9 cellular contexts compared by ENCODE assay signal in genomic region chr20:49279677-49280462, GRCh38. TPM values are rescaled to one million over a fixed set of nuclear protein-coding genes. Genes with fewer than 3 reads are reported as not detected.
A peak's percentile ranks its signal among the peaks of the same experiment; 100 is the strongest.
DNase-seq lines count a peak whose midpoint lies in the region; ATAC-seq, FAIRE-seq and TF ChIP-seq lines count a peak whose summit lies in the region.
"Had no signal": no experiment of that assay in that cellular context is flagged by ENCODE, and none has a peak within 500 bp of the region (broad histone marks: within the 10 kb centered on the region; RNA-seq: fewer than 3 reads in every experiment).

No MANE protein-coding gene starts in this region.

- H3K36me3 ChIP-seq in prostate gland = peaks cover 2 to 23% of the 10 kb centered on the region in 2 donors

- H3K4me1 ChIP-seq in prostate gland (replicated peaks) = peaks cover 20% of the 10 kb centered on the region

- H3K4me3 ChIP-seq in prostate gland = peak overlapping the region; percentile 71 to 84

- FAIRE-seq in RCC 7860 (lab: Jason Lieb, UNC) = no peak
- no peak for FAIRE-seq in urothelium cell line (lab: Jason Lieb, UNC)
- FAIRE-seq in frontal cortex (lab: Jason Lieb, UNC) = no peak

- H3K27ac ChIP-seq in epithelial cell of prostate (peak overlapping the region; percentile 93), prostate gland (peak overlapping the region; percentile 95 to 97)

- TF ChIP-seq POLR2A in GM15510 (IDR thresholded peaks at IDR 0.05; ENCODE audit: borderline replicate concordance, extremely low read depth, insufficient read length) (peak; percentile 22), prostate gland (IDR thresholded peaks at IDR 0.05) (no peak)

- intact Hi-C loops in prostate gland (cut with DNase I) = loop anchor here (10.0 kb wide), 1 partner anchor 55 kb away; no protein-coding TSS in a partner anchor

- no peak for TF ChIP-seq CTCF in prostate gland (IDR thresholded peaks at IDR 0.05)

- WGBS in prostate gland = 62% methylated on average over 7 of the region's 7 CpGs

- peak; percentile 42 for DNase-seq in RCC 7860 (ENCODE audit: low spot score)
- DNase-seq in epithelial cell of prostate (ENCODE audit: low read depth, low spot score) = no peak
- no peak for DNase-seq in prostate gland (ENCODE audit: low spot score)
- DNase-seq in urothelium cell line (ENCODE audit: low spot score) = no peak
- DNase-seq in frontal cortex (ENCODE audit: low spot score in 2 of 2) = no peak
- no peak for DNase-seq in ACHN
- DNase-seq: NCI-H2171 treated with DMSO at 0.1 percent for 48 hours had no signal

- no peaks in the 10 kb centered on the region for H3K27me3 ChIP-seq in prostate gland (replicated peaks; ENCODE audit: insufficient read depth)

- no peaks in the 10 kb centered on the region for H3K9me3 ChIP-seq in prostate gland

- ATAC-seq in GM21360 (IDR thresholded peaks at IDR 0.05; ENCODE audit: unreplicated experiment) = no peak

- in situ Hi-C loops in ACHN (cut with HindIII; ENCODE audit: low pct_ligation_motif_present, low pct_unique_long_range_greater_than_20kb, low sequenced_read_pairs) = no loop called here

RNA-seq across cellular contexts. Expression of gene ZNFX1, which starts 2.0 kb away (rescaled TPM):
- total RNA-seq in prostate gland (10 to 100 TPM; 25.6 to 32.7 TPM), frontal cortex (13.0 TPM)
